Comparison of ENCODE assay signal across 11 cellular contexts in the genomic region with DNA sequence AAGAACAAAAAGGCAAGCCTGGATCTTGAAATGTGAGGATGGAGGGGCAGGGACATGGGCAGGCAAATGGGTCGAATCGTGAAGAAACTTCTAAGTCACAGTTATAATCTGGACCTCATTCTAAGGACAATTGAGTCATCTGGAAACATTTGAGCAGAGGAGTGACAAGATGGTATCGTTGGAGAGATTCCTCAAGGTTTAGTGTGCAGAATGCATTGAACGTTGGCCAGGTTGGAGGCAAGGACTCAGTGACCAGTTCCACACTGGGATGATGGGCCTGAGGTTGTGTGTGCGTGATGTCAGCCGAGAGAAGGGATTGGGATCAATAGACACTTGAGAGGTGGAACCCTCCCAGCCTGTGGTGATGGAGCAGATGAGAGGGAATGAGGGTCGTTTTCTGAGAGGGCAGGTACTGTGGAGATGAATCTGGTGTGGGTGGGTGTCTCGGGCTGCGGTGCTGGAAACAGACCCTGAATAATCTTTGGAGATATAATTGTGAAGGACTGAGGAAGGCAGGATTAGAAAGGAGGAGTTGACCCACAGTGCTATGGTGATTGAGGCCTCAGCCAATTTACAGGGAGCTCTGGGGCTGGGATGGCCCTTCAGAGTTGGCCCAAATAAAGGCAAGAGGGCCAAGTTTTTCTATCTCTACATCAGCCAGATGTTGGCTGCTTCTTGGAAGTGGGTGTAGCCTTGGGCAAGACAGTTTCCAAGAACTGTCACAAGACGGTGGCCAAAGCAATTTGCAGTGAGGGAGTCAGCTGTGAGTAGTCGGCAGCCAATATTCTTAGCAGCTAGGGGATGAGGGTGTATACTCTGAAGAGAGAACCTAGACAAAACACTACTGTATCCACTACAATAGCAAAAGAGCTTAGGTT. TPM values are rescaled to one million over a fixed set of nuclear protein-coding genes. Genes with fewer than 3 reads are reported as not detected.
A peak's percentile ranks its signal among the peaks of the same experiment; 100 is the strongest.
DNase-seq lines count a peak whose midpoint lies in the region; ATAC-seq and TF ChIP-seq lines count a peak whose summit lies in the region.
"Had no signal": no experiment of that assay in that cellular context is flagged by ENCODE, and none has a peak within 500 bp of the region (broad histone marks: within the 10 kb centered on the region; RNA-seq: fewer than 3 reads in every experiment).

No MANE protein-coding gene starts in this region.

- TF ChIP-seq CTCF in neural progenitor cell (IDR thresholded peaks at IDR 0.05) (no peak), vagina (IDR thresholded peaks at IDR 0.05) (no peak)

- peaks cover 57% of the 10 kb centered on the region for H3F3A ChIP-seq in neural progenitor cell (ENCODE audit: low read depth)

- TF ChIP-seq POLR2A in vagina (IDR thresholded peaks at IDR 0.05): no peak

- H3K27me3 ChIP-seq in neural progenitor cell (no peaks in the 10 kb centered on the region), vagina (no peaks in the 10 kb centered on the region)
- H3K27me3 ChIP-seq: cardiac muscle cell had no signal

- H3K4me3 Mint-ChIP-seq in neural progenitor cell: no peak overlapping the region

- DNase-seq in RPMI7951 (ENCODE audit: low read depth) (peak; percentile 73), fibroblast of peridontal ligament (ENCODE audit: extremely low read depth) (peak; percentile 81), neural progenitor cell (ENCODE audit: low spot score) (no peak), vagina (ENCODE audit: extremely low spot score in 2 of 2) (no peak), DMS153 (lab: John Stamatoyannopoulos, UW) (no peak), left lobe of liver (ENCODE audit: low spot score) (no peak)
- DNase-seq in stimulated activated CD8-positive, alpha-beta memory T cell treated with anti-CD3 and anti-CD28 coated beads, Interleukin-4, amount 100 ng/mL, for 48 hours: no peak
- DNase-seq: activated T-cell treated with anti-CD3 and anti-CD28 coated beads for 4 hours; naive B cell; stimulated activated CD4-positive, alpha-beta T cell treated with anti-CD3 and anti-CD28 coated beads, Interleukin-4, amount 100 ng/mL, for 1 hour had no signal

- H3K4me1 ChIP-seq in neural progenitor cell (peaks cover 48% of the 10 kb centered on the region), vagina (peaks cover 50% of the 10 kb centered on the region)

- intact Hi-C loops in vagina (cut with DNase I): no loop called here

- H3K9ac ChIP-seq in neural progenitor cell: no peak overlapping the region

- H3K27ac Mint-ChIP-seq in neural progenitor cell: peak overlapping the region; percentile 98

- H3K27me3 Mint-ChIP-seq in neural progenitor cell (ENCODE audit: insufficient read depth, low read depth): peaks cover 15% of the 10 kb centered on the region

- H4K20me1 ChIP-seq in neural progenitor cell (ENCODE audit: low read depth): no peaks in the 10 kb centered on the region

- H3K4me3 ChIP-seq in neural progenitor cell (no peak overlapping the region), vagina (no peak overlapping the region)
- H3K4me3 ChIP-seq: cardiac muscle cell had no signal

- peaks cover 48% of the 10 kb centered on the region for H3K4me1 Mint-ChIP-seq in neural progenitor cell

- H3K9me3 ChIP-seq in neural progenitor cell (ENCODE audit: low read depth) (no peaks in the 10 kb centered on the region), vagina (no peaks in the 10 kb centered on the region)

- H3K27ac ChIP-seq in neural progenitor cell: no peak overlapping the region
- peak overlapping the region; percentile 100 for H3K27ac ChIP-seq in vagina
- H3K27ac ChIP-seq: cardiac muscle cell had no signal

- no peaks in the 10 kb centered on the region for H3K36me3 Mint-ChIP-seq in neural progenitor cell
- H3K36me3 Mint-ChIP-seq: naive B cell had no signal

- H3K36me3 ChIP-seq in neural progenitor cell: no peaks in the 10 kb centered on the region
- H3K36me3 ChIP-seq in vagina: no peaks in the 10 kb centered on the region
- H3K36me3 ChIP-seq: cardiac muscle cell had no signal

- no peak overlapping the region for H2AFZ ChIP-seq in neural progenitor cell (replicated peaks)

- H3K9me3 Mint-ChIP-seq in neural progenitor cell: no peaks in the 10 kb centered on the region
- H3K9me3 Mint-ChIP-seq: naive B cell had no signal

- no peak for ATAC-seq in left lobe of liver

- peaks cover 22% of the 10 kb centered on the region for H3K79me2 ChIP-seq in neural progenitor cell (ENCODE audit: low read depth)

- H3K4me2 ChIP-seq in neural progenitor cell: peak overlapping the region; percentile 93

RNA-seq across cellular contexts. Expression of a gene that starts 5.8 kb away (rescaled TPM):
- 16.8 and 17.8 TPM in 2 replicates for total RNA-seq in RPMI7951 (2014; rRNA removed; shearing (Covaris generic))
- total RNA-seq in neural progenitor cell (ENCODE audit: low replicate concordance) (121 and 137 TPM in 2 replicates), vagina (77.1 TPM), left lobe of liver (3.7 TPM)

Comparison
In these comparisons a context has a peak if more than half of its experiments do, and no peak if none do; other contexts are left out.
1. DNase-seq: peak in RPMI7951 (single experiment) and fibroblast of peridontal ligament (single experiment); none in neural progenitor cell (single experiment), vagina (0 of 2), DMS153 (single experiment), left lobe of liver (single experiment) and stimulated activated CD8-positive, alpha-beta memory T cell treated with anti-CD3 and anti-CD28 coated beads, Interleukin-4, amount 100 ng/mL, for 48 hours (single experiment).